8 cellular contexts compared by ENCODE assay signal in genomic region chr1:202810193-202810614, GRCh38. TPM values are rescaled to one million over a fixed set of nuclear protein-coding genes. Genes with fewer than 3 reads are reported as not detected.
DNase-seq lines count a peak whose midpoint lies in the region; ATAC-seq and TF ChIP-seq lines count a peak whose summit lies in the region.

No MANE protein-coding gene starts in this region.

- no peak overlapping the region for H4K8ac ChIP-seq in H9 (replicated peaks; ENCODE audit: insufficient read length, low read depth, low read length)

- no CpG with 5 or more reads among the region's 13 CpGs for WGBS in H9 (ENCODE audit: extremely low coverage, insufficient read length, low lambda C conversion rate)
- WGBS in hepatocyte (ENCODE audit: low lambda C conversion rate, missing lambda C conversion rate) = 11% methylated on average over 13 of the region's 13 CpGs

- H3K4me2 ChIP-seq in H9 (ENCODE audit: insufficient read depth, insufficient read length, low read length) (peak overlapping the region; percentile 81), hepatocyte (peak overlapping the region; percentile 70), skeletal muscle satellite cell (ENCODE audit: low read length) (peak overlapping the region; percentile 100)

- H3K27ac ChIP-seq in H9 (ENCODE audit: insufficient read length, low read depth, low read length) = peak overlapping the region; percentile 75
- peak overlapping the region; percentile 86 for H3K27ac ChIP-seq in hepatocyte

- H2AFZ ChIP-seq in H9 (ENCODE audit: low read length) (no peak overlapping the region), hepatocyte (peak overlapping the region; percentile 62)

- H3K4me1 Mint-ChIP-seq in H9 = peaks cover 53% of the 10 kb centered on the region in 2 experiments
- peaks cover 39% of the 10 kb centered on the region for H3K4me1 Mint-ChIP-seq in activated CD4-positive, alpha-beta memory T cell treated with anti-CD3 and anti-CD28 coated beads for 36 hours (ENCODE audit: low read depth)

- no peak overlapping the region for H4K91ac ChIP-seq in H9 (ENCODE audit: insufficient read length, low read depth, low read length)

- H3T11ph ChIP-seq in H9 (ENCODE audit: low read length) = no peak overlapping the region

- H3K4me1 ChIP-seq in H9 (ENCODE audit: insufficient read depth, low read length) (peaks cover 23% of the 10 kb centered on the region), hepatocyte (ENCODE audit: insufficient read depth) (peaks cover 31% of the 10 kb centered on the region), skeletal muscle satellite cell (ENCODE audit: control insufficient read depth, insufficient read depth, low read length) (peaks cover 21% of the 10 kb centered on the region)

- peaks cover 29% of the 10 kb centered on the region for H3K23me2 ChIP-seq in H9 (ENCODE audit: insufficient read length, low read depth, low read length, poor library complexity, severe bottlenecking)

- CTCF ChIA-PET in activated CD4-positive, alpha-beta memory T cell treated with anti-CD3 and anti-CD28 coated beads for 36 hours (lab: Charles Lee) = interaction anchor here (1.3 kb wide), 1 partner anchor 61 kb away, joined by 3 read pairs; no protein-coding TSS in a partner anchor

- H3K4me3 Mint-ChIP-seq in H9 = peak overlapping the region; percentile 85 to 87
- H3K4me3 Mint-ChIP-seq in activated CD4-positive, alpha-beta memory T cell treated with anti-CD3 and anti-CD28 coated beads for 36 hours = peak overlapping the region; percentile 87

- H2BK5ac ChIP-seq in H9 (ENCODE audit: insufficient read length, low read length) = no peak overlapping the region

- H2BK15ac ChIP-seq in H9 (ENCODE audit: low read depth, low read length) = no peak overlapping the region

- H3K4ac ChIP-seq in H9 (ENCODE audit: low read depth, low read length) = no peak overlapping the region

- H3K36me3 ChIP-seq in hepatocyte (replicated peaks; ENCODE audit: insufficient read depth, low read depth) (no peaks in the 10 kb centered on the region), skeletal muscle satellite cell (ENCODE audit: insufficient read depth, low read length) (no peaks in the 10 kb centered on the region)

- no peak for DNase-seq in H9
- no peak for DNase-seq in activated CD4-positive, alpha-beta memory T cell treated with anti-CD3 and anti-CD28 coated beads for 36 hours
- DNase-seq in hepatocyte (ENCODE audit: low spot score) = no peak
- no peak for DNase-seq in cerebellum (ENCODE audit: low spot score)

- H2BK120ac ChIP-seq in H9 (ENCODE audit: low read depth, low read length, poor library complexity, severe bottlenecking) = no peak overlapping the region

- no peaks in the 10 kb centered on the region for H3K79me1 ChIP-seq in H9 (ENCODE audit: insufficient read depth, low read depth, low read length, poor library complexity, severe bottlenecking)

- H3K4me3 ChIP-seq in hepatocyte (peak overlapping the region; percentile 37), skeletal muscle satellite cell (ENCODE audit: low read length) (peak overlapping the region; percentile 75)

- no peak overlapping the region for H4K5ac ChIP-seq in H9 (ENCODE audit: insufficient read length, low read depth, low read length)

- no peaks in the 10 kb centered on the region for H4K20me1 ChIP-seq in H9 (ENCODE audit: control insufficient read depth, insufficient read depth, insufficient read length)
- H4K20me1 ChIP-seq in hepatocyte (ENCODE audit: insufficient read depth, poor library complexity, severe bottlenecking) = peaks cover 18% of the 10 kb centered on the region

- no peak overlapping the region for H3K18ac ChIP-seq in H9 (ENCODE audit: insufficient read length, low read depth, low read length)

- H3K27ac Mint-ChIP-seq in H9 = peak overlapping the region; percentile 89 to 93 (median 91); a peak in 5 of 7 replicates
- H3K27ac Mint-ChIP-seq in activated CD4-positive, alpha-beta memory T cell treated with anti-CD3 and anti-CD28 coated beads for 36 hours = peak overlapping the region; percentile 69

- POLR2A ChIA-PET in activated CD4-positive, alpha-beta memory T cell treated with anti-CD3 and anti-CD28 coated beads for 36 hours (lab: Charles Lee) = interaction anchor here (1.2 to 1.6 kb wide), 2 partner anchors 14 to 197 kb away, joined by 4 to 5 read pairs; partner anchors contain the start of gene TMEM183A

- H2AK5ac ChIP-seq in H9 (ENCODE audit: insufficient read length, low read length) = no peak overlapping the region

- H3K9me3 ChIP-seq in H9 (ENCODE audit: control insufficient read depth, low read depth, low read length) (no peaks in the 10 kb centered on the region), hepatocyte (ENCODE audit: low read depth) (no peaks in the 10 kb centered on the region), skeletal muscle satellite cell (replicated peaks; ENCODE audit: low read length) (no peaks in the 10 kb centered on the region)

- no peak overlapping the region for H2BK12ac ChIP-seq in H9 (ENCODE audit: insufficient read length, low read depth, low read length)

- no peaks in the 10 kb centered on the region for H3K9me2 ChIP-seq in hepatocyte (replicated peaks; ENCODE audit: insufficient read depth)

- no peak overlapping the region for H3K56ac ChIP-seq in H9 (ENCODE audit: insufficient read length, low read depth, low read length)

- peaks cover 9% of the 10 kb centered on the region for H3K27me3 Mint-ChIP-seq in H9 (ENCODE audit: low read depth)
- H3K27me3 Mint-ChIP-seq in activated CD4-positive, alpha-beta memory T cell treated with anti-CD3 and anti-CD28 coated beads for 36 hours = no peaks in the 10 kb centered on the region

- H3K9me3 Mint-ChIP-seq in H9 = peaks cover 0 to 2% of the 10 kb centered on the region in 2 experiments; a peak in 1 of 5 replicates
- H3K9me3 Mint-ChIP-seq in activated CD4-positive, alpha-beta memory T cell treated with anti-CD3 and anti-CD28 coated beads for 36 hours = no peaks in the 10 kb centered on the region

- H3K23ac ChIP-seq in H9 (ENCODE audit: insufficient read length, low read depth, low read length) = no peak overlapping the region

- H3K79me2 ChIP-seq in H9 (ENCODE audit: insufficient read depth, low read length) (peaks cover 25% of the 10 kb centered on the region; the same call in 1 of the 2 replicates), hepatocyte (peaks cover 30% of the 10 kb centered on the region)

- peaks cover 5 to 7% (median 6%) of the 10 kb centered on the region in 3 experiments; a peak in 4 of 7 replicates for H3K36me3 Mint-ChIP-seq in H9 (ENCODE audit: insufficient read depth in 1 of 3, low read depth in 3 of 3)
- H3K36me3 Mint-ChIP-seq in activated CD4-positive, alpha-beta memory T cell treated with anti-CD3 and anti-CD28 coated beads for 36 hours = peaks cover 3% of the 10 kb centered on the region

- H2BK20ac ChIP-seq in H9 (ENCODE audit: low read depth, low read length, poor library complexity, severe bottlenecking) = no peak overlapping the region

- H3K14ac ChIP-seq in H9 (ENCODE audit: insufficient read depth, low read length) = no peak overlapping the region

- TF ChIP-seq CTCF in H9 (conservative IDR thresholded peaks at IDR 0.05) (no peak), hepatocyte (IDR thresholded peaks at IDR 0.05; ENCODE audit: poor library complexity) (no peak)

- H3K9ac ChIP-seq in H9 (ENCODE audit: extremely low read depth, insufficient read length, low read length) = peak overlapping the region; percentile 64
- peak overlapping the region; percentile 83 for H3K9ac ChIP-seq in skeletal muscle satellite cell (ENCODE audit: low read depth, low read length)

- intact Hi-C loops in activated CD4-positive, alpha-beta memory T cell treated with anti-CD3 and anti-CD28 coated beads for 36 hours (cut with micrococcal nuclease) = loop anchor here (1.0 to 5.0 kb wide), 6 partner anchors 24 to 648 kb away; partner anchors contain the start of genes KLHL12, PTPN7 and RABIF

- no peak for ATAC-seq in HG02798 (IDR thresholded peaks at IDR 0.05; ENCODE audit: poor library complexity, unreplicated experiment)
- ATAC-seq in GM18868 (IDR thresholded peaks at IDR 0.05; ENCODE audit: unreplicated experiment) = no peak
- ATAC-seq in HG03039 (IDR thresholded peaks at IDR 0.05; ENCODE audit: unreplicated experiment) = no peak

- peaks cover 3% of the 10 kb centered on the region; the same call in 1 of the 2 replicates for H3K27me3 ChIP-seq in H9 (ENCODE audit: insufficient read depth, low read length)
- H3K27me3 ChIP-seq in hepatocyte = no peaks in the 10 kb centered on the region
- peaks cover 18% of the 10 kb centered on the region for H3K27me3 ChIP-seq in skeletal muscle satellite cell (ENCODE audit: control insufficient read depth, insufficient read depth, low read length)

RNA-seq across cellular contexts. Expression of gene PCAT6, which starts 0.6 kb away (rescaled TPM):
- total RNA-seq in H9 (2021) (4.8 and 6.4 TPM in 2 replicates), hepatocyte (0.48 and 0.60 TPM in 2 replicates), cerebellum (not detected)
- total RNA-seq in activated CD4-positive, alpha-beta memory T cell treated with anti-CD3 and anti-CD28 coated beads for 36 hours = under 1 TPM; 0.76 to 0.77 TPM
- 11.1 and 15.7 TPM in 2 replicates for polyA plus RNA-seq in hepatocyte
- 0.22 TPM in 1 of 2 replicates, not detected in the other for total RNA-seq in skeletal muscle satellite cell (2012; rRNA removed)

RNA-seq across cellular contexts. Expression of gene KDM5B, which starts 2.0 kb away (rescaled TPM):
- total RNA-seq in H9 (2021) (200 and 210 TPM in 2 replicates), hepatocyte (102 and 110 TPM in 2 replicates), cerebellum (209 TPM)
- total RNA-seq in activated CD4-positive, alpha-beta memory T cell treated with anti-CD3 and anti-CD28 coated beads for 36 hours = 10 to 100 TPM; 38.4 to 39.4 TPM
- polyA plus RNA-seq in hepatocyte = 87.9 and 94.8 TPM in 2 replicates
- 47.8 and 58.1 TPM in 2 replicates for total RNA-seq in skeletal muscle satellite cell (2012; rRNA removed)
